In genomic region chr17:20010099-20010863, GRCh38 we compare ENCODE assay signal across 1 cellular context.
TF ChIP-seq lines count a peak whose summit lies in the region.

No MANE protein-coding gene starts in this region.

TF ChIP-seq in HEK293, 187 proteins besides CTCF, POLR2A, EP300 and RAD21 (continued from another document and continues in another):
- TF ChIP-seq ZNF280D (tag by site-specific recombination; IDR thresholded peaks at IDR 0.05) (no peak), REPIN1 (tag by site-specific recombination; IDR thresholded peaks at IDR 0.05; ENCODE audit: low read depth) (no peak), ZNF580 (tag by site-specific recombination; IDR thresholded peaks at IDR 0.05) (0 out of 2 replicates have a peak, but pooled peaks have one; percentile 2), ZNF521 (tag by site-specific recombination; IDR thresholded peaks at IDR 0.05) (no peak), ZNF571 (tag by site-specific recombination; IDR thresholded peaks at IDR 0.05) (no peak), ZNF514 (tag by site-specific recombination; IDR thresholded peaks at IDR 0.05) (no peak), ZNF747 (tag by site-specific recombination; IDR thresholded peaks at IDR 0.05) (no peak), INSM2 (tag by site-specific recombination; IDR thresholded peaks at IDR 0.05) (no peak), IKZF3 (tag by site-specific recombination; IDR thresholded peaks at IDR 0.05) (peak; percentile 77; the same call in 1 of the 2 replicates), ZNF654 (tag by site-specific recombination; IDR thresholded peaks at IDR 0.05; ENCODE audit: low read depth) (no peak), ZNF777 (tag by site-specific recombination; IDR thresholded peaks at IDR 0.05; ENCODE audit: borderline replicate concordance) (no peak), ZFP41 (tag by site-specific recombination; IDR thresholded peaks at IDR 0.05; ENCODE audit: borderline replicate concordance) (no peak), ZNF623 (tag by site-specific recombination; IDR thresholded peaks at IDR 0.05) (no peak), ZNF555 (tag by site-specific recombination; conservative IDR thresholded peaks at IDR 0.05) (no peak), ZNF350 (tag by site-specific recombination; IDR thresholded peaks at IDR 0.05) (no peak), ZNF692 (tag by site-specific recombination; IDR thresholded peaks at IDR 0.05) (no peak), PATZ1 (tag by site-specific recombination; IDR thresholded peaks at IDR 0.05) (peak; percentile 6; the same call in 1 of the 2 replicates), ZNF548 (tag by site-specific recombination; IDR thresholded peaks at IDR 0.05) (no peak), TSHZ1 (tag by site-specific recombination; IDR thresholded peaks at IDR 0.05; ENCODE audit: borderline replicate concordance) (no peak), SALL2 (tag by site-specific recombination; IDR thresholded peaks at IDR 0.05; ENCODE audit: borderline replicate concordance) (no peak), ZNF175 (tag by site-specific recombination; IDR thresholded peaks at IDR 0.05) (no peak), ZNF529 (tag by site-specific recombination; IDR thresholded peaks at IDR 0.05; ENCODE audit: insufficient replicate concordance) (no peak), ZNF223 (tag by site-specific recombination; IDR thresholded peaks at IDR 0.05) (no peak), ZNF645 (tag by site-specific recombination; IDR thresholded peaks at IDR 0.05) (no peak), ZSCAN4 (tag by site-specific recombination; IDR thresholded peaks at IDR 0.05) (no peak), ZNF221 (tag by site-specific recombination; IDR thresholded peaks at IDR 0.05; ENCODE audit: borderline replicate concordance) (no peak), ELK4 (IDR thresholded peaks at IDR 0.05; ENCODE audit: borderline replicate concordance, low read depth, low read length) (no peak), SCRT1 (tag by site-specific recombination; IDR thresholded peaks at IDR 0.05; ENCODE audit: borderline replicate concordance) (no peak), ZXDB (tag by site-specific recombination; IDR thresholded peaks at IDR 0.05) (no peak), ZNF133 (tag by site-specific recombination; IDR thresholded peaks at IDR 0.05) (no peak), KLF1 (tag by site-specific recombination; IDR thresholded peaks at IDR 0.05) (no peak), ZNF37A (tag by site-specific recombination; IDR thresholded peaks at IDR 0.05) (no peak), ZNF335 (tag by site-specific recombination; conservative IDR thresholded peaks at IDR 0.05) (peak; percentile 98), KLF9 (tag by site-specific recombination; IDR thresholded peaks at IDR 0.05; ENCODE audit: low read depth) (no peak), ZNF449 (tag by site-specific recombination; IDR thresholded peaks at IDR 0.05) (no peak), ZNF600 (tag by site-specific recombination; IDR thresholded peaks at IDR 0.05) (peak; percentile 79), OSR2 (tag by site-specific recombination; IDR thresholded peaks at IDR 0.05) (no peak), ZNF18 (tag by site-specific recombination; IDR thresholded peaks at IDR 0.05) (no peak), ZFHX2 (tag by site-specific recombination; conservative IDR thresholded peaks at IDR 0.05) (no peak), ZNF785 (tag by site-specific recombination; IDR thresholded peaks at IDR 0.05) (no peak), ZNF670 (tag by site-specific recombination; IDR thresholded peaks at IDR 0.05; ENCODE audit: low read depth) (no peak), OVOL3 (tag by site-specific recombination; IDR thresholded peaks at IDR 0.05) (no peak), ZNF140 (tag by site-specific recombination; IDR thresholded peaks at IDR 0.05) (no peak), TCF7L2 (IDR thresholded peaks at IDR 0.05; ENCODE audit: borderline replicate concordance, low read depth, low read length) (no peak), BCL11A (tag by site-specific recombination; IDR thresholded peaks at IDR 0.05; ENCODE audit: low read depth) (no peak), ZNF664 (tag by site-specific recombination; IDR thresholded peaks at IDR 0.05) (no peak), ZNF211 (tag by site-specific recombination; IDR thresholded peaks at IDR 0.05; ENCODE audit: low read depth) (no peak)
